Comparison of ENCODE assay signal across 7 cellular contexts in genomic region chr7:38341172-38341705, GRCh38.
DNase-seq lines count a peak whose midpoint lies in the region; ATAC-seq and TF ChIP-seq lines count a peak whose summit lies in the region.
"Not testable (repeated sequence)": the region's sequence is repeated elsewhere in the genome, so short reads cannot be mapped to it uniquely, and the experiment has no call there.

No MANE protein-coding gene starts in this region.

- H3K27me3 ChIP-seq in GM23338 (ENCODE audit: insufficient read depth); SK-N-SH (ENCODE audit: insufficient read depth): not testable (repeated sequence)

- H3K9me3 ChIP-seq in SK-N-SH, result not testable (repeated sequence)

- H3K4me2 ChIP-seq in GM23338, SK-N-SH: not testable (repeated sequence)

- peak; percentile 81 for ATAC-seq in GM23338
- ATAC-seq in naive thymus-derived CD8-positive, alpha-beta T cell, result peak in 1 of 2 donors; percentile 23

- DNase-seq in ELR (ENCODE audit: low read depth) (peak; percentile 54), GM23338 (ENCODE audit: low spot score) (peak; percentile 56), Kasumi-1 (lab: John Stamatoyannopoulos, UW) (peak; percentile 97 to 99), foreskin melanocyte (peak; percentile 21)
- DNase-seq in SK-N-SH; naive thymus-derived CD8-positive, alpha-beta T cell: not testable (repeated sequence)
- peak; percentile 39 for DNase-seq in activated naive CD8-positive, alpha-beta T cell treated with anti-CD3 and anti-CD28 coated beads for 36 hours

- not testable (repeated sequence) for H3K9me3 Mint-ChIP-seq in GM23338; activated naive CD8-positive, alpha-beta T cell treated with anti-CD3 and anti-CD28 coated beads for 36 hours; naive thymus-derived CD8-positive, alpha-beta T cell

- not testable (repeated sequence) for H3K79me2 ChIP-seq in GM23338 (replicated peaks; ENCODE audit: insufficient read depth); SK-N-SH (ENCODE audit: insufficient read depth)

- peak overlapping the region; percentile 28; the same call in 1 of the 2 replicates for H2AFZ ChIP-seq in GM23338
- peak overlapping the region; percentile 48; the same call in 1 of the 2 replicates for H2AFZ ChIP-seq in SK-N-SH (ENCODE audit: low read depth)

- peaks cover 20% of the 10 kb centered on the region for H3K4me1 Mint-ChIP-seq in GM23338
- H3K4me1 Mint-ChIP-seq in activated naive CD8-positive, alpha-beta T cell treated with anti-CD3 and anti-CD28 coated beads for 36 hours, result peaks cover 47% of the 10 kb centered on the region
- H3K4me1 Mint-ChIP-seq in naive thymus-derived CD8-positive, alpha-beta T cell, result peaks cover 16 to 72% (median 58%) of the 10 kb centered on the region in 4 donors

- H3K36me3 Mint-ChIP-seq in GM23338 (ENCODE audit: low read depth); activated naive CD8-positive, alpha-beta T cell treated with anti-CD3 and anti-CD28 coated beads for 36 hours; naive thymus-derived CD8-positive, alpha-beta T cell: not testable (repeated sequence)

- POLR2A ChIA-PET in SK-N-SH (lab: Yijun Ruan, JAX), result not testable (repeated sequence)
- POLR2A ChIA-PET in naive thymus-derived CD8-positive, alpha-beta T cell (lab: Charles Lee), result interaction anchor here (1.2 kb wide), 2 partner anchors 17 to 19 kb away, joined by 3 to 6 read pairs; no protein-coding TSS in a partner anchor

- not testable (repeated sequence) for H3K4me1 ChIP-seq in GM23338 (ENCODE audit: insufficient read depth); SK-N-SH (ENCODE audit: control insufficient read depth in 1 of 2, insufficient read depth in 2 of 2, low read depth in 1 of 2, low read length in 1 of 2)

- H3K27ac Mint-ChIP-seq in GM23338, result not testable (repeated sequence)
- H3K27ac Mint-ChIP-seq in activated naive CD8-positive, alpha-beta T cell treated with anti-CD3 and anti-CD28 coated beads for 36 hours, result peak overlapping the region; percentile 89
- peak overlapping the region; percentile 92 to 97 (median 94) for H3K27ac Mint-ChIP-seq in naive thymus-derived CD8-positive, alpha-beta T cell

- not testable (repeated sequence) for TF ChIP-seq EP300 in SK-N-SH (IDR thresholded peaks at IDR 0.05; ENCODE audit: borderline replicate concordance in 1 of 2, low read depth in 1 of 2, low read length in 1 of 2)

- not testable (repeated sequence) for H3K4me3 ChIP-seq in GM23338; SK-N-SH (ENCODE audit: low read depth in 2 of 2, low read length in 1 of 2)

- H3K36me3 ChIP-seq in GM23338 (ENCODE audit: insufficient read depth); SK-N-SH (replicated peaks in 1 of 2; ENCODE audit: control insufficient read depth in 1 of 2, insufficient read depth in 2 of 2, low read length in 1 of 2): not testable (repeated sequence)

- H3K27me3 Mint-ChIP-seq in GM23338 (ENCODE audit: insufficient read depth, low read depth, poor library complexity); activated naive CD8-positive, alpha-beta T cell treated with anti-CD3 and anti-CD28 coated beads for 36 hours; naive thymus-derived CD8-positive, alpha-beta T cell: not testable (repeated sequence)

- not testable (repeated sequence) for H3F3A ChIP-seq in GM23338 (replicated peaks; ENCODE audit: low read depth); SK-N-SH (replicated peaks; ENCODE audit: insufficient read depth)

- not testable (repeated sequence) for H4K20me1 ChIP-seq in GM23338 (replicated peaks; ENCODE audit: insufficient read depth); SK-N-SH (ENCODE audit: insufficient read depth)

- 57% methylated on average over 1 of the region's 2 CpGs for WGBS in SK-N-SH (ENCODE audit: low lambda C conversion rate)

- not testable (repeated sequence) for TF ChIP-seq RAD21 in SK-N-SH (IDR thresholded peaks at IDR 0.05; ENCODE audit: low read length)

- H3K27ac ChIP-seq in GM23338 (ENCODE audit: low read depth); SK-N-SH (ENCODE audit: low read depth in 2 of 2, low read length in 1 of 2): not testable (repeated sequence)

- not testable (repeated sequence) for H3K9me2 ChIP-seq in GM23338 (ENCODE audit: insufficient read depth); SK-N-SH

- not testable (repeated sequence) for H3K4me3 Mint-ChIP-seq in GM23338
- H3K4me3 Mint-ChIP-seq in activated naive CD8-positive, alpha-beta T cell treated with anti-CD3 and anti-CD28 coated beads for 36 hours, result peak overlapping the region; percentile 81
- H3K4me3 Mint-ChIP-seq in naive thymus-derived CD8-positive, alpha-beta T cell, result peak overlapping the region; percentile 46 to 89 (median 64)

- H3K9ac ChIP-seq in SK-N-SH, result not testable (repeated sequence)

- TF ChIP-seq CTCF in GM23338 (conservative IDR thresholded peaks at IDR 0.05; ENCODE audit: low read depth in 2 of 2) (peak; percentile 10 to 47; a peak in 2 of 4 replicates), SK-N-SH (IDR thresholded peaks at IDR 0.05) (peak; percentile 35)

- CTCF ChIA-PET in SK-N-SH (lab: Yijun Ruan, JAX), result interaction anchor here (0.8 to 2.9 kb wide), 4 partner anchors 27 to 126 kb away, joined by 3 to 29 read pairs (median 8); no protein-coding TSS in a partner anchor
